26 cellular contexts compared by ENCODE assay signal in genomic region chr4:23584024-23584423, GRCh38.
"Had no signal": no experiment of that assay in that cellular context is flagged by ENCODE, and none has a peak within 500 bp of the region (broad histone marks: within the 10 kb centered on the region; RNA-seq: fewer than 3 reads in every experiment).

No MANE protein-coding gene starts in this region.

- ATAC-seq: activated CD8-positive, alpha-beta T cell treated with anti-CD3 and anti-CD28 coated beads for 36 hours; activated T-cell treated with anti-CD3 and anti-CD28 coated beads, Interleukin-2, amount 50 U/mL, for 72 hours; activated T-helper 17 cell treated with anti-CD3 and anti-CD28 coated beads, Interleukin-2, amount 50 U/mL, for 72 hours; body of pancreas; Panc1; SK-N-SH treated with all-trans-retinoic acid at 6 μM for 48 hours had no signal

- H3K4me2 ChIP-seq: KMS-11 had no signal

- H3K4me3 ChIP-seq: ascending aorta, body of pancreas, breast epithelium had no signal

- DNase-seq: activated CD4-positive, alpha-beta T cell treated with anti-CD3 and anti-CD28 coated beads, Interleukin-2, amount 10 ng/mL, durations not matched to agents 24 days and 14 days; activated CD4-positive, alpha-beta T cell treated with anti-CD3 and anti-CD28 coated beads, Interleukin-2, amount 50 U/mL, for 4 hours; activated CD8-positive, alpha-beta T cell treated with anti-CD3 and anti-CD28 coated beads for 36 hours; activated effector memory CD4-positive, alpha-beta T cell treated with anti-CD3 and anti-CD28 coated beads, Interleukin-2, amount 50 U/mL, for 16 hours; activated naive CD4-positive, alpha-beta T cell; activated naive CD4-positive, alpha-beta T cell treated with anti-CD3 and anti-CD28 coated beads, Interleukin-2, amount 50 U/mL, for 16 hours; activated naive CD8-positive, alpha-beta T cell treated with anti-CD3 and anti-CD28 coated beads for 36 hours; activated T-cell treated with anti-CD3 and anti-CD28 coated beads, Interleukin-2, amount 50 U/mL, for 1 hour; activated T-cell treated with anti-CD3 and anti-CD28 coated beads, Interleukin-2, amount 50 U/mL, for 72 hours; amygdala; body of pancreas; NCI-H1092 treated with DMSO at 0.1 percent for 48 hours; NCI-H1417; NCI-H146; NCI-H187 treated with DMSO at 0.1 percent for 48 hours; NCI-H2081 treated with DMSO at 0.1 percent for 48 hours; NCI-H524; SIG-M5; T-helper 1 cell; T1000 had no signal

- H3K9me3 Mint-ChIP-seq: activated CD4-positive, alpha-beta T cell treated with anti-CD3 and anti-CD28 coated beads, Interleukin-2, amount 10 ng/mL, durations not matched to agents 24 days and 14 days; activated naive CD8-positive, alpha-beta T cell treated with anti-CD3 and anti-CD28 coated beads for 36 hours; activated T-cell treated with anti-CD3 and anti-CD28 coated beads, Interleukin-2, amount 50 U/mL, for 72 hours had no signal

- H3K27ac Mint-ChIP-seq: activated CD4-positive, alpha-beta T cell treated with anti-CD3 and anti-CD28 coated beads, Interleukin-2, amount 10 ng/mL, durations not matched to agents 24 days and 14 days; activated CD8-positive, alpha-beta T cell treated with anti-CD3 and anti-CD28 coated beads for 36 hours; activated naive CD8-positive, alpha-beta T cell treated with anti-CD3 and anti-CD28 coated beads for 36 hours; activated T-cell treated with anti-CD3 and anti-CD28 coated beads, Interleukin-2, amount 50 U/mL, for 72 hours; activated T-helper 17 cell treated with anti-CD3 and anti-CD28 coated beads, Interleukin-2, amount 50 U/mL, for 72 hours had no signal

- H3K9me3 ChIP-seq: ascending aorta, body of pancreas, breast epithelium had no signal

- H3K4me3 Mint-ChIP-seq: activated CD4-positive, alpha-beta T cell treated with anti-CD3 and anti-CD28 coated beads, Interleukin-2, amount 10 ng/mL, durations not matched to agents 24 days and 14 days; activated CD8-positive, alpha-beta T cell treated with anti-CD3 and anti-CD28 coated beads for 36 hours; activated naive CD8-positive, alpha-beta T cell treated with anti-CD3 and anti-CD28 coated beads for 36 hours; activated T-cell treated with anti-CD3 and anti-CD28 coated beads, Interleukin-2, amount 50 U/mL, for 72 hours; activated T-helper 17 cell treated with anti-CD3 and anti-CD28 coated beads, Interleukin-2, amount 50 U/mL, for 72 hours had no signal

- H3K4me1 Mint-ChIP-seq: activated CD4-positive, alpha-beta T cell treated with anti-CD3 and anti-CD28 coated beads, Interleukin-2, amount 10 ng/mL, durations not matched to agents 24 days and 14 days; activated naive CD8-positive, alpha-beta T cell treated with anti-CD3 and anti-CD28 coated beads for 36 hours; activated T-helper 17 cell treated with anti-CD3 and anti-CD28 coated beads, Interleukin-2, amount 50 U/mL, for 72 hours had no signal

- H3K27me3 ChIP-seq: ascending aorta, body of pancreas, breast epithelium had no signal

- H3K36me3 Mint-ChIP-seq: activated naive CD8-positive, alpha-beta T cell treated with anti-CD3 and anti-CD28 coated beads for 36 hours had no signal

- H3K36me3 ChIP-seq: ascending aorta, breast epithelium had no signal

- H3K27ac ChIP-seq: ascending aorta, body of pancreas, breast epithelium, KMS-11 had no signal

- H3K27me3 Mint-ChIP-seq: activated CD4-positive, alpha-beta T cell treated with anti-CD3 and anti-CD28 coated beads, Interleukin-2, amount 10 ng/mL, durations not matched to agents 24 days and 14 days; activated CD8-positive, alpha-beta T cell treated with anti-CD3 and anti-CD28 coated beads for 36 hours; activated naive CD8-positive, alpha-beta T cell treated with anti-CD3 and anti-CD28 coated beads for 36 hours; activated T-helper 17 cell treated with anti-CD3 and anti-CD28 coated beads, Interleukin-2, amount 50 U/mL, for 72 hours had no signal

- H3K9ac ChIP-seq: KMS-11 had no signal

- H3K4me1 ChIP-seq: ascending aorta, breast epithelium had no signal
